Comparison of ENCODE assay signal across 9 cellular contexts in the genomic region with DNA sequence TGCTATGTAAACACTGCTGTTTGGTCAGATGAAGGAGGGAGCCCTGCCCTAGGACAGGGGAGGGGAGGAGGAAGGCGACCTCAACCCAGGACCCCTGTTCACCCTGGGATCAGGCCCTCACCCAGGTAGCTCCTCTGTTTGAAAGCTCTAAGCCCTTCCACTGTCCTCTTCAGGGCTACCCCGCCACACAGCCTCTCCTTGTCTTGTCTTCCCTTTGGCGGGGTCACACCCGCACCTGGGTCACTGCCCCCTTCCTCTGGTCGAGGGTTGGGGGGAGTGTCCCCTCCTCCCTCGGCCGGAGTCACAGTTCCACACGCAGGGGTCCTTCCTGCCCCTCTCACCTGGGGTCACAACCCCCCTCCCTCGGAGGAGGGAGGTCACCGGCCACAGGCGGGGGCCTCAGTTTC. TPM values are rescaled to one million over a fixed set of nuclear protein-coding genes. Genes with fewer than 3 reads are reported as not detected.
DNase-seq lines count a peak whose midpoint lies in the region; ATAC-seq and TF ChIP-seq lines count a peak whose summit lies in the region.
"Had no signal": no experiment of that assay in that cellular context is flagged by ENCODE, and none has a peak within 500 bp of the region (broad histone marks: within the 10 kb centered on the region; RNA-seq: fewer than 3 reads in every experiment).

No MANE protein-coding gene starts in this region.

- TF ChIP-seq CTCF in GM06990 (IDR thresholded peaks at IDR 0.05; ENCODE audit: insufficient read depth, low read length, poor library complexity, severe bottlenecking): no peak
- TF ChIP-seq CTCF in brain microvascular endothelial cell (IDR thresholded peaks at IDR 0.05; ENCODE audit: low read depth, low read length, missing control alignments): no peak
- TF ChIP-seq CTCF in lung (IDR thresholded peaks at IDR 0.05; ENCODE audit: control extremely low read depth, extremely low read depth): no peak

- peaks cover 5% of the 10 kb centered on the region for H3K36me3 ChIP-seq in GM06990 (ENCODE audit: control insufficient read depth, insufficient read depth, low read length)
- H3K36me3 ChIP-seq in brain microvascular endothelial cell (replicated peaks): no peaks in the 10 kb centered on the region
- peaks cover 0 to 4% of the 10 kb centered on the region in 2 donors for H3K36me3 ChIP-seq in lung (ENCODE audit: control insufficient read depth in 2 of 2, insufficient read depth in 2 of 2, low read length in 2 of 2)

- H3K4me1 ChIP-seq in lung (ENCODE audit: control insufficient read depth in 2 of 2, insufficient read depth in 2 of 2, low read length in 2 of 2): peaks cover 0 to 3% of the 10 kb centered on the region in 2 donors

- ATAC-seq in HG03520 (IDR thresholded peaks at IDR 0.05; ENCODE audit: unreplicated experiment) (peak; percentile 16), lung (ENCODE audit: insufficient read depth, low FRiP score) (no peak), GM21390 (IDR thresholded peaks at IDR 0.05; ENCODE audit: unreplicated experiment) (no peak)

- no peaks in the 10 kb centered on the region for H3K9me3 ChIP-seq in lung (ENCODE audit: control insufficient read depth in 2 of 2, insufficient read depth in 1 of 2, low read length in 1 of 2)

- DNase-seq in GM06990 (ENCODE audit: extremely low read depth, insufficient read length) (no peak), brain microvascular endothelial cell (no peak), lung (ENCODE audit: low spot score) (no peak), NCI-H2227 (lab: John Stamatoyannopoulos, UW; ENCODE audit: unreplicated experiment) (no peak), dermis blood vessel endothelial cell (no peak)
- no peak for DNase-seq in activated CD4-positive, alpha-beta T cell treated with anti-CD3 and anti-CD28 coated beads for 1 hour

- in situ Hi-C loops in brain microvascular endothelial cell (cut with HindIII; ENCODE audit: low pct_ligation_motif_present, low sequenced_read_pairs): no loop called here

- peak overlapping the region; percentile 39 for H3K27ac ChIP-seq in brain microvascular endothelial cell
- H3K27ac ChIP-seq in lung (ENCODE audit: low read depth in 1 of 2, low read length in 1 of 2): peak overlapping the region; percentile 38 to 91

- H3K27me3 ChIP-seq in GM06990 (replicated peaks; ENCODE audit: control insufficient read depth, insufficient read depth, low read length) (no peaks in the 10 kb centered on the region), brain microvascular endothelial cell (replicated peaks) (no peaks in the 10 kb centered on the region), lung (ENCODE audit: control insufficient read depth, insufficient read depth) (no peaks in the 10 kb centered on the region)

- H3K4me3 ChIP-seq in GM06990 (replicated peaks; ENCODE audit: low read depth, low read length) (peak overlapping the region; percentile 97), brain microvascular endothelial cell (ENCODE audit: low read depth, low read length) (peak overlapping the region; percentile 80), lung (peak overlapping the region; percentile 75)

- WGBS in lung, 2 donors: 10% methylated on average over 11 of the region's 11 CpGs

RNA-seq across cellular contexts. Expression of a gene that starts 0.5 kb away (rescaled TPM):
- 10 to 100 TPM; 45.1 to 66.9 TPM for total RNA-seq in lung
- 10 to 100 TPM; 70.0 to 91.6 TPM for polyA plus RNA-seq in lung
- 83.2 and 110 TPM in 2 replicates for total RNA-seq in dermis blood vessel endothelial cell

RNA-seq across cellular contexts. Expression of a gene that starts 12.0 kb away (rescaled TPM):
- total RNA-seq in lung (100 to 1,000 TPM in 1 of 2 donors, 10 to 100 TPM in 1; 92.4 to 184 TPM), dermis blood vessel endothelial cell (97.0 and 115 TPM in 2 replicates)
- polyA plus RNA-seq in lung: 10 to 100 TPM; 32.2 to 35.2 TPM

RNA-seq across cellular contexts. Expression of a gene that starts 13.8 kb away (rescaled TPM):
- total RNA-seq in lung: 10 to 100 TPM; 15.0 to 17.1 TPM
- polyA plus RNA-seq in lung: 10 to 100 TPM in 1 of 2 donors, 1 to 10 TPM in 1; 5.8 to 16.9 TPM
- 39.3 and 51.7 TPM in 2 replicates for total RNA-seq in dermis blood vessel endothelial cell

RNA-seq across cellular contexts. Expression of a gene that starts 13.9 kb away (rescaled TPM):
- 10 to 100 TPM; 32.2 to 89.5 TPM for total RNA-seq in lung
- polyA plus RNA-seq in lung: 100 to 1,000 TPM in 1 of 2 donors, 10 to 100 TPM in 1; 90.5 to 168 TPM
- 57.3 and 101 TPM in 2 replicates for total RNA-seq in dermis blood vessel endothelial cell

RNA-seq across cellular contexts. Expression of a gene that starts 21.5 kb away (rescaled TPM):
- total RNA-seq in lung: under 1 TPM in 1 of 2 donors, not detected in 1; 0.34 TPM
- under 1 TPM; 0.05 to 0.10 TPM for polyA plus RNA-seq in lung
- not detected in 2 replicates for total RNA-seq in dermis blood vessel endothelial cell
- total RNA-seq: LHCN-M2 had no signal
